ENCODE assay signal across 8 cellular contexts in the genomic region with DNA sequence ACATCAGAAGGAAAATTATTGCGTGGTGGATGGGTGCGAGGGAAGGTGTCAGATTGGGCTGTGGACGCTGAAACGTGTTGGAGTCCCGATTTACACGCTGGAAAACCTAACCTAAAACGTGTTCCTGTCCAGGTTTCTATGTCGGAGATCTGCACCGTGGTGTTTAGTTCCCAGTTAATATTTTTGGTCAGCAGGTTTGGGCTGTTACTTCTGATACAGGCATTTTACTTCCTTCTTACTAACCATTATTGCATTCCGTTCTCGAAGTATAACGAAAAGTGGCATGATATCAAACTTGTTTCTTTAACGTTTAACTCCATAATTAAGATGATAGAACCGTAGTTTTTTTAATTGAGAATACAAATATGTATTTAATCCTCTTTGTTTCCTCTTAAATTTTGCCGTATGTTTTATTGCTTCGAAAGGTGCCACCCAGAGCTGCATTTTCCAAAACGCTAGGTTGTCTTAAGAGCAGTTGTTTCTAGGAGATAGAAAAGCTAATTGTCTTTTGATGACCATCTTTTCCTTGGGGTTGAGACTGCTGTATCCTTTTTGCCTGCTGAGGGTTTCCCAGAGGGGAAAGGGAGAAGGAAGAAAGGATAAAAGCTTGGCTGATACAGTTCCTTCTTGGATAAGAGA. TPM values are rescaled to one million over a fixed set of nuclear protein-coding genes. Genes with fewer than 3 reads are reported as not detected.
A peak's percentile ranks its signal among the peaks of the same experiment; 100 is the strongest.
DNase-seq lines count a peak whose midpoint lies in the region; TF ChIP-seq lines count a peak whose summit lies in the region.

No MANE protein-coding gene starts in this region.

- H3F3A ChIP-seq in GM23248 (ENCODE audit: insufficient read depth) (peaks cover 37% of the 10 kb centered on the region), SU-DHL-6 (ENCODE audit: insufficient read depth) (no peaks in the 10 kb centered on the region)

- peaks cover 28% of the 10 kb centered on the region for H3K4me1 ChIP-seq in GM23248 (ENCODE audit: insufficient read depth)

- in situ Hi-C loops in GM23248 (cut with MboI): no loop called here

- H3K27ac ChIP-seq in GM23248 (peak overlapping the region; percentile 58), SU-DHL-6 (ENCODE audit: low read depth, low read length) (no peak overlapping the region)

- no peaks in the 10 kb centered on the region for H3K9me3 ChIP-seq in GM23248 (ENCODE audit: low read depth)
- no peaks in the 10 kb centered on the region for H3K9me3 ChIP-seq in SU-DHL-6 (ENCODE audit: insufficient read depth, low read length)

- H3K9ac ChIP-seq in GM23248 (peak overlapping the region; percentile 76), SU-DHL-6 (ENCODE audit: low read length) (peak overlapping the region; percentile 53; the same call in 1 of the 2 replicates)

- H3K9me2 ChIP-seq in GM23248 (ENCODE audit: insufficient read depth) (no peaks in the 10 kb centered on the region), SU-DHL-6 (replicated peaks; ENCODE audit: insufficient read depth, low read length) (no peaks in the 10 kb centered on the region)

- DNase-seq in GM23248 (peak; percentile 34), fibroblast of pulmonary artery (ENCODE audit: low read depth) (no peak), retinal pigment epithelial cell (ENCODE audit: low read depth) (no peak), DMS79 treated with DMSO at 0.1 percent for 48 hours (lab: John Stamatoyannopoulos, UW) (no peak), occipital lobe (lab: John Stamatoyannopoulos, UW) (no peak)
- no peak for DNase-seq in activated effector memory CD4-positive, alpha-beta T cell treated with anti-CD3 and anti-CD28 coated beads, Interleukin-2, amount 50 U/mL, for 16 hours
- no peak for DNase-seq in activated CD4-positive, alpha-beta T cell treated with anti-CD3 and anti-CD28 coated beads for 48 hours

- H3K36me3 ChIP-seq in GM23248 (ENCODE audit: low read depth) (no peaks in the 10 kb centered on the region), SU-DHL-6 (ENCODE audit: low read length) (no peaks in the 10 kb centered on the region)

- H4K20me1 ChIP-seq in GM23248 (ENCODE audit: insufficient read depth): no peaks in the 10 kb centered on the region
- no peaks in the 10 kb centered on the region for H4K20me1 ChIP-seq in SU-DHL-6 (ENCODE audit: low read depth, low read length)

- H3K79me2 ChIP-seq in GM23248 (ENCODE audit: insufficient read depth): peaks cover 57% of the 10 kb centered on the region
- H3K79me2 ChIP-seq in SU-DHL-6 (ENCODE audit: insufficient read depth, low read length): no peaks in the 10 kb centered on the region

- no peak for TF ChIP-seq CTCF in SU-DHL-6 (IDR thresholded peaks at IDR 0.05; ENCODE audit: insufficient read depth, low read length, poor library complexity, severe bottlenecking)
- TF ChIP-seq CTCF in fibroblast of pulmonary artery (IDR thresholded peaks at IDR 0.05; ENCODE audit: low read length, missing control alignments): no peak
- no peak for TF ChIP-seq CTCF in retinal pigment epithelial cell (conservative IDR thresholded peaks at IDR 0.05; ENCODE audit: low read depth, low read length)

- 12% methylated on average over 17 of the region's 17 CpGs for WGBS in GM23248 (ENCODE audit: low coverage in 1 of 2, low lambda C conversion rate in 2 of 2, missing lambda C conversion rate in 2 of 2), 2 experiments

- H3K4me3 ChIP-seq in GM23248: peak overlapping the region; percentile 79
- peak overlapping the region; percentile 61 for H3K4me3 ChIP-seq in SU-DHL-6 (ENCODE audit: insufficient read depth, low read length, poor library complexity, severe bottlenecking)
- H3K4me3 ChIP-seq in fibroblast of pulmonary artery (replicated peaks; ENCODE audit: low read depth, low read length): peak overlapping the region; percentile 69
- H3K4me3 ChIP-seq in retinal pigment epithelial cell (ENCODE audit: low read length): peak overlapping the region; percentile 62

- H2AFZ ChIP-seq in GM23248 (peak overlapping the region; percentile 40), SU-DHL-6 (ENCODE audit: low read depth, low read length, severe bottlenecking) (no peak overlapping the region)

- H3K27me3 ChIP-seq in GM23248 (replicated peaks; ENCODE audit: insufficient read depth) (no peaks in the 10 kb centered on the region), SU-DHL-6 (ENCODE audit: low read length) (no peaks in the 10 kb centered on the region)

- H3K4me2 ChIP-seq in GM23248 (ENCODE audit: unreplicated experiment): peak overlapping the region; percentile 98
- peak overlapping the region; percentile 52 for H3K4me2 ChIP-seq in SU-DHL-6 (ENCODE audit: low read depth, low read length, poor library complexity, severe bottlenecking)

RNA-seq across cellular contexts. Expression of a gene that starts 1.3 kb away (rescaled TPM):
- total RNA-seq in GM23248 (2014; rRNA removed; shearing (Covaris generic)): 17.4 and 22.6 TPM in 2 replicates
- polyA plus RNA-seq in GM23248 (2016; fragmentation: Nextera tagmentation; extraction: Ambion mirVana): 16.3 and 18.7 TPM in 2 replicates
- 17.0 TPM for total RNA-seq in occipital lobe
